ENCODE assay signal across 8 cellular contexts in genomic region chr2:10036095-10036879, GRCh38. TPM values are rescaled to one million over a fixed set of nuclear protein-coding genes. Genes with fewer than 3 reads are reported as not detected.
A peak's percentile ranks its signal among the peaks of the same experiment; 100 is the strongest.
DNase-seq lines count a peak whose midpoint lies in the region; ATAC-seq and TF ChIP-seq lines count a peak whose summit lies in the region.

No MANE protein-coding gene starts in this region.

- H3K27ac ChIP-seq in VCaP (no peak overlapping the region), tibial nerve (peak overlapping the region; percentile 48 to 85 (median 70))
- H3K27ac ChIP-seq in effector memory CD4-positive, alpha-beta T cell (ENCODE audit: insufficient read depth, low read length, poor library complexity, severe bottlenecking): no peak overlapping the region

- TF ChIP-seq EP300 in tibial nerve (IDR thresholded peaks at IDR 0.05): peak in 1 of 2 donors; percentile 39

- peak; percentile 25 for TF ChIP-seq CTCF in VCaP (conservative IDR thresholded peaks at IDR 0.05)
- peak; percentile 12 to 64 (median 52) for TF ChIP-seq CTCF in tibial nerve (IDR thresholded peaks at IDR 0.05)

- H3K4me1 ChIP-seq in effector memory CD4-positive, alpha-beta T cell (ENCODE audit: control insufficient read depth, insufficient read depth, low read length, poor library complexity, severe bottlenecking): peaks cover 7% of the 10 kb centered on the region
- H3K4me1 ChIP-seq in tibial nerve: peaks cover 0 to 57% (median 22%) of the 10 kb centered on the region in 4 donors

- no peaks in the 10 kb centered on the region for H3K9me3 ChIP-seq in effector memory CD4-positive, alpha-beta T cell (ENCODE audit: control insufficient read depth, low read length)
- H3K9me3 ChIP-seq in tibial nerve: no peaks in the 10 kb centered on the region

- H3K4me3 ChIP-seq in effector memory CD4-positive, alpha-beta T cell (ENCODE audit: insufficient read depth, low read depth, low read length, poor library complexity, severe bottlenecking): no peak overlapping the region
- H3K4me3 ChIP-seq in tibial nerve: no peak overlapping the region

- H3K27me3 ChIP-seq in effector memory CD4-positive, alpha-beta T cell (replicated peaks; ENCODE audit: control insufficient read depth, insufficient read depth, low read length, poor library complexity, severe bottlenecking): no peaks in the 10 kb centered on the region
- no peaks in the 10 kb centered on the region for H3K27me3 ChIP-seq in tibial nerve

- peak; percentile 91 for DNase-seq in DMS 273 treated with DMSO at 0.1 percent for 48 hours (lab: John Stamatoyannopoulos, UW)
- peak; percentile 33 to 46 (median 37) for DNase-seq in effector memory CD4-positive, alpha-beta T cell
- DNase-seq in middle frontal gyrus (ENCODE audit: extremely low spot score, low spot score): peak; percentile 60
- DNase-seq in tibial nerve (ENCODE audit: low spot score in 2 of 2): no peak

- no peaks in the 10 kb centered on the region for H3K36me3 ChIP-seq in effector memory CD4-positive, alpha-beta T cell (ENCODE audit: control insufficient read depth, insufficient read depth, low read length)
- H3K36me3 ChIP-seq in tibial nerve: no peaks in the 10 kb centered on the region

- 23 to 30% methylated on average over 7 to 11 of the region's 14 CpGs for WGBS in tibial nerve, 2 donors

- TF ChIP-seq POLR2A in tibial nerve (IDR thresholded peaks at IDR 0.05): no peak

- ATAC-seq in HG02642 (IDR thresholded peaks at IDR 0.05; ENCODE audit: poor library complexity, unreplicated experiment) (peak; percentile 44), GM21515 (IDR thresholded peaks at IDR 0.05; ENCODE audit: unreplicated experiment) (no peak), HG02571 (IDR thresholded peaks at IDR 0.05; ENCODE audit: unreplicated experiment) (no peak)

RNA-seq across cellular contexts. Expression of gene KLF11, which starts 7.1 kb away (rescaled TPM):
- 10 to 100 TPM; 17.1 to 23.7 (median 20.9) TPM for total RNA-seq in tibial nerve

RNA-seq across cellular contexts. Expression of gene CYS1, which starts 43.9 kb away (rescaled TPM):
- total RNA-seq in tibial nerve: 10 to 100 TPM in 3 of 4 donors, 1 to 10 TPM in 1; 2.7 to 17.5 (median 10.9) TPM

Comparison
In these comparisons a context has a peak if more than half of its experiments do, and no peak if none do; other contexts are left out.
1. DNase-seq: peak in DMS 273 treated with DMSO at 0.1 percent for 48 hours (single experiment), effector memory CD4-positive, alpha-beta T cell (3 of 3) and middle frontal gyrus (single experiment); none in tibial nerve (0 of 2).
2. H3K27ac ChIP-seq: peak in tibial nerve (4 of 4); none in VCaP (single experiment) and effector memory CD4-positive, alpha-beta T cell (single experiment).